8 cellular contexts compared by ENCODE assay signal in genomic region chr14:75306917-75307699, GRCh38. TPM values are rescaled to one million over a fixed set of nuclear protein-coding genes. Genes with fewer than 3 reads are reported as not detected.
DNase-seq lines count a peak whose midpoint lies in the region; ATAC-seq and TF ChIP-seq lines count a peak whose summit lies in the region.

No MANE protein-coding gene starts in this region.

- no peaks in the 10 kb centered on the region for H3K36me3 ChIP-seq in aorta (ENCODE audit: control insufficient read depth in 1 of 2, insufficient read depth in 2 of 2, low read length in 1 of 2)

- peak; percentile 1 for DNase-seq in stimulated activated naive CD4-positive, alpha-beta T cell treated with Interleukin-2 at 50 U/mL for 16 hours (lab: John Stamatoyannopoulos, UW)
- DNase-seq in stimulated activated naive CD4-positive, alpha-beta T cell (lab: John Stamatoyannopoulos, UW), result no peak
- DNase-seq in LNCaP clone FGC (ENCODE audit: low read depth) (no peak), SHP77 treated with DMSO at 0.1 percent for 48 hours (lab: John Stamatoyannopoulos, UW) (peak; percentile 23), iPS-NIHi11 (ENCODE audit: low spot score) (peak; percentile 37), aorta (no peak), SIG-M5 treated with dmso at 0.1 percent for 504 hours (lab: John Stamatoyannopoulos, UW; ENCODE audit: unreplicated experiment) (no peak)

- H3K4me3 ChIP-seq in LNCaP clone FGC (ENCODE audit: low read depth, low read length), result no peak overlapping the region
- no peak overlapping the region for H3K4me3 ChIP-seq in aorta (ENCODE audit: low read length in 2 of 2)

- H3K4me1 ChIP-seq in aorta (ENCODE audit: control insufficient read depth in 1 of 2, insufficient read depth in 2 of 2, low read length in 2 of 2), result peaks cover 0 to 3% of the 10 kb centered on the region in 2 donors

- H3K9me3 ChIP-seq in aorta (ENCODE audit: control insufficient read depth, low read length), result no peaks in the 10 kb centered on the region

- TF ChIP-seq CTCF in LNCaP clone FGC (IDR thresholded peaks at IDR 0.05; ENCODE audit: control insufficient read depth, extremely low read depth, insufficient read depth), result peak; percentile 85

- ATAC-seq in HG02840 (IDR thresholded peaks at IDR 0.05; ENCODE audit: low FRiP score, unreplicated experiment), result no peak
- no peak for ATAC-seq in aorta (ENCODE audit: low FRiP score)

- WGBS in aorta, 2 donors, result 67 to 71% methylated on average over 9 of the region's 9 CpGs

- H3K27me3 ChIP-seq in aorta (ENCODE audit: control insufficient read depth in 1 of 2, insufficient read depth in 2 of 2, low read length in 1 of 2), result no peaks in the 10 kb centered on the region

- intact Hi-C loops in aorta (cut with DNase I), result loop anchor here in 1 of 2 donors (2.0 kb wide), 1 partner anchor 184 kb away; no protein-coding TSS in a partner anchor

- H3K27ac ChIP-seq in aorta (ENCODE audit: low read depth in 1 of 2, low read length in 2 of 2), result no peak overlapping the region

RNA-seq across cellular contexts. Expression of gene FOS, which starts 28.5 kb away (rescaled TPM):
- 1,000 to 10,000 TPM in 1 of 2 donors, 100 to 1,000 TPM in 1; 129 to 2,160 TPM for total RNA-seq in aorta
- 100 to 1,000 TPM; 154 to 504 TPM for polyA plus RNA-seq in aorta

Comparison
In these comparisons a context has a peak if more than half of its experiments do, and no peak if none do; other contexts are left out.
1. DNase-seq: peak in stimulated activated naive CD4-positive, alpha-beta T cell treated with Interleukin-2 at 50 U/mL for 16 hours (single experiment), SHP77 treated with DMSO at 0.1 percent for 48 hours (single experiment) and iPS-NIHi11 (single experiment); none in stimulated activated naive CD4-positive, alpha-beta T cell (0 of 6), LNCaP clone FGC (single experiment), aorta (0 of 2) and SIG-M5 treated with dmso at 0.1 percent for 504 hours (single experiment).